In the genomic region with DNA sequence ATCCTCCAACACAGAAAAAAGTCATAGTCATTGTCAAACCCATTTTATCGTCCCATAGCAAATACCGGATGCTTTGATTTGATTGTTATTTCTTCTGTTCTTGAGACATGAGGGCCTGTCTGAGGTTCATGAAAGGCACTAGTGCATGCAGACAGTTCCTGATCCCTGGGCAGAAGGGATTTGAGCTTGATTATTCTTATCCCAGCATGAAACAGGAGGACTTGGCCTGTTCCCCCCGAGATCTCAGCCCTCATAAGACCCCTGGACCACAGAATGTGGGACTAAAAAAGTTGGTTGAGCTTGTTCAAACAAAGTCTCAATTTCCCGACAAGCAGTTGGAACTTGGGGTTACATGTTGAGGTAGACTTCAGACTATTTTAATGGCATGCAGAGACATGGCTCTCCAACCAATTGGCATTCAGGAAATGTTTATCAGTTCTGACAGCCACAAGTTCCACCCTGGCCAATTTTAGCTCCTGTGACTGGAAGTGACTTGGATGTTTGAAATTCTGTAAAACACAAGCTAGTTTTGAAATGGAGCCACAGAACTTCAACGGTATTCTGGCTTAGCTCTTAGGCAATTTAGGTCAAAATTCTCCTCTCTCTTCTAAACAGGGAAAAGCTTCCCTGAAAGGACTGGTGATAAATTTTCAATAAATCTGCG, we compare ENCODE assay signal across 11 cellular contexts.
A peak's percentile ranks its signal among the peaks of the same experiment; 100 is the strongest.
DNase-seq lines count a peak whose midpoint lies in the region; ATAC-seq and TF ChIP-seq lines count a peak whose summit lies in the region.
"Had no signal": no experiment of that assay in that cellular context is flagged by ENCODE, and none has a peak within 500 bp of the region (broad histone marks: within the 10 kb centered on the region; RNA-seq: fewer than 3 reads in every experiment).

No MANE protein-coding gene starts in this region.

- peaks cover 2% of the 10 kb centered on the region for H3K27me3 Mint-ChIP-seq in GM23338 (ENCODE audit: insufficient read depth, low read depth, poor library complexity)

- H3K4me3 ChIP-seq in GM23338 = no peak overlapping the region
- no peak overlapping the region for H3K4me3 ChIP-seq in cardiac fibroblast (replicated peaks in 1 of 2; ENCODE audit: low read depth in 2 of 2, low read length in 2 of 2)
- H3K4me3 ChIP-seq in right lobe of liver = no peak overlapping the region
- no peak overlapping the region for H3K4me3 ChIP-seq in skin epidermis

- H3F3A ChIP-seq in GM23338 (replicated peaks; ENCODE audit: low read depth) = no peaks in the 10 kb centered on the region

- H3K36me3 ChIP-seq in GM23338 (ENCODE audit: insufficient read depth) (no peaks in the 10 kb centered on the region), right lobe of liver (no peaks in the 10 kb centered on the region)

- H3K27ac Mint-ChIP-seq in GM23338 = no peak overlapping the region
- H3K27ac Mint-ChIP-seq: T-cell had no signal

- no peak overlapping the region for H3K4me3 Mint-ChIP-seq in GM23338
- H3K4me3 Mint-ChIP-seq: T-cell had no signal

- no peak for TF ChIP-seq CTCF in GM23338 (conservative IDR thresholded peaks at IDR 0.05; ENCODE audit: low read depth in 2 of 2)
- TF ChIP-seq CTCF in cardiac fibroblast (IDR thresholded peaks at IDR 0.05; ENCODE audit: low read depth, low read length) = no peak
- TF ChIP-seq CTCF in right lobe of liver (IDR thresholded peaks at IDR 0.05) = no peak

- H4K20me1 ChIP-seq in GM23338 (replicated peaks; ENCODE audit: insufficient read depth) = no peaks in the 10 kb centered on the region

- no peaks in the 10 kb centered on the region for H3K4me1 ChIP-seq in GM23338 (ENCODE audit: insufficient read depth)
- H3K4me1 ChIP-seq in right lobe of liver = peaks cover 0 to 11% (median 6%) of the 10 kb centered on the region in 4 donors

- no peaks in the 10 kb centered on the region for H3K9me2 ChIP-seq in GM23338 (ENCODE audit: insufficient read depth)

- H3K4me2 ChIP-seq in GM23338 = no peak overlapping the region

- ATAC-seq in GM23338 (no peak), right lobe of liver (peak; percentile 75 to 94 (median 88)), GM18873 (IDR thresholded peaks at IDR 0.05; ENCODE audit: low FRiP score, unreplicated experiment) (no peak)
- ATAC-seq: T-cell had no signal

- no peak for DNase-seq in GM23338 (ENCODE audit: low spot score)
- DNase-seq in cardiac fibroblast (ENCODE audit: low read depth in 2 of 2) = peak; percentile 55 to 92
- peak in 1 of 3 donors; percentile 46 for DNase-seq in right lobe of liver
- DNase-seq in NK-92 (lab: John Stamatoyannopoulos, UW; ENCODE audit: unreplicated experiment) = no peak
- no peak for DNase-seq in cerebellar nuclear complex (lab: John Stamatoyannopoulos, UW)
- no peak for DNase-seq in occipital lobe (lab: John Stamatoyannopoulos, UW)
- DNase-seq: DND-41, NCI-H226, T-cell had no signal

- peak; percentile 44 for TF ChIP-seq POLR2A in right lobe of liver (IDR thresholded peaks at IDR 0.05)

- H3K36me3 Mint-ChIP-seq in GM23338 (ENCODE audit: low read depth) = no peaks in the 10 kb centered on the region
- H3K36me3 Mint-ChIP-seq: T-cell had no signal

- no peaks in the 10 kb centered on the region for H3K27me3 ChIP-seq in GM23338 (ENCODE audit: insufficient read depth)
- no peaks in the 10 kb centered on the region for H3K27me3 ChIP-seq in right lobe of liver

- H3K9me3 Mint-ChIP-seq in GM23338 = no peaks in the 10 kb centered on the region
- H3K9me3 Mint-ChIP-seq: T-cell had no signal

- H3K79me2 ChIP-seq in GM23338 (replicated peaks; ENCODE audit: insufficient read depth) = no peaks in the 10 kb centered on the region

- 0 out of 2 replicates have a peak overlapping the region, but pooled peaks have one; percentile 11 for H2AFZ ChIP-seq in GM23338

- no peaks in the 10 kb centered on the region for H3K9me3 ChIP-seq in right lobe of liver

- intact Hi-C loops in right lobe of liver (cut with DNase I) = no loop called here

- H3K4me1 Mint-ChIP-seq in GM23338 = peaks cover 4% of the 10 kb centered on the region; the same call in 2 of the 3 replicates
- H3K4me1 Mint-ChIP-seq: T-cell had no signal

- H3K27ac ChIP-seq in GM23338 (ENCODE audit: low read depth) (no peak overlapping the region), right lobe of liver (peak overlapping the region in 2 of 3 donors; percentile 33 to 63), skin epidermis (peak overlapping the region in 16 of 21 experiments; percentile 24 to 76 (median 50))

- WGBS in right lobe of liver (ENCODE audit: insufficient coverage, low coverage, low lambda C conversion rate, missing lambda C conversion rate) = 33% methylated on average over 6 of the region's 6 CpGs

TF ChIP-seq in GM23338, 12 proteins besides CTCF, POLR2A, EP300 and RAD21 (continues in another document):
- TF ChIP-seq JUNB (IDR thresholded peaks at IDR 0.05; ENCODE audit: unreplicated experiment) (no peak), CREB1 (CRISPR knock-in tag; IDR thresholded peaks at IDR 0.05; ENCODE audit: low read depth) (no peak), ZNF331 (CRISPR knock-in tag; IDR thresholded peaks at IDR 0.05; ENCODE audit: low read depth) (no peak), STAT1 (IDR thresholded peaks at IDR 0.05; ENCODE audit: unreplicated experiment) (no peak), EZH2phosphoT487 (IDR thresholded peaks at IDR 0.05; ENCODE audit: unreplicated experiment) (no peak)
- TF ChIP-seq, protein P1, sequence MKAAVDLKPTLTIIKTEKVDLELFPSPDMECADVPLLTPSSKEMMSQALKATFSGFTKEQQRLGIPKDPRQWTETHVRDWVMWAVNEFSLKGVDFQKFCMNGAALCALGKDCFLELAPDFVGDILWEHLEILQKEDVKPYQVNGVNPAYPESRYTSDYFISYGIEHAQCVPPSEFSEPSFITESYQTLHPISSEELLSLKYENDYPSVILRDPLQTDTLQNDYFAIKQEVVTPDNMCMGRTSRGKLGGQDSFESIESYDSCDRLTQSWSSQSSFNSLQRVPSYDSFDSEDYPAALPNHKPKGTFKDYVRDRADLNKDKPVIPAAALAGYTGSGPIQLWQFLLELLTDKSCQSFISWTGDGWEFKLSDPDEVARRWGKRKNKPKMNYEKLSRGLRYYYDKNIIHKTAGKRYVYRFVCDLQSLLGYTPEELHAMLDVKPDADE (IDR thresholded peaks at IDR 0.05) = no peak
- TF ChIP-seq, protein P2, sequence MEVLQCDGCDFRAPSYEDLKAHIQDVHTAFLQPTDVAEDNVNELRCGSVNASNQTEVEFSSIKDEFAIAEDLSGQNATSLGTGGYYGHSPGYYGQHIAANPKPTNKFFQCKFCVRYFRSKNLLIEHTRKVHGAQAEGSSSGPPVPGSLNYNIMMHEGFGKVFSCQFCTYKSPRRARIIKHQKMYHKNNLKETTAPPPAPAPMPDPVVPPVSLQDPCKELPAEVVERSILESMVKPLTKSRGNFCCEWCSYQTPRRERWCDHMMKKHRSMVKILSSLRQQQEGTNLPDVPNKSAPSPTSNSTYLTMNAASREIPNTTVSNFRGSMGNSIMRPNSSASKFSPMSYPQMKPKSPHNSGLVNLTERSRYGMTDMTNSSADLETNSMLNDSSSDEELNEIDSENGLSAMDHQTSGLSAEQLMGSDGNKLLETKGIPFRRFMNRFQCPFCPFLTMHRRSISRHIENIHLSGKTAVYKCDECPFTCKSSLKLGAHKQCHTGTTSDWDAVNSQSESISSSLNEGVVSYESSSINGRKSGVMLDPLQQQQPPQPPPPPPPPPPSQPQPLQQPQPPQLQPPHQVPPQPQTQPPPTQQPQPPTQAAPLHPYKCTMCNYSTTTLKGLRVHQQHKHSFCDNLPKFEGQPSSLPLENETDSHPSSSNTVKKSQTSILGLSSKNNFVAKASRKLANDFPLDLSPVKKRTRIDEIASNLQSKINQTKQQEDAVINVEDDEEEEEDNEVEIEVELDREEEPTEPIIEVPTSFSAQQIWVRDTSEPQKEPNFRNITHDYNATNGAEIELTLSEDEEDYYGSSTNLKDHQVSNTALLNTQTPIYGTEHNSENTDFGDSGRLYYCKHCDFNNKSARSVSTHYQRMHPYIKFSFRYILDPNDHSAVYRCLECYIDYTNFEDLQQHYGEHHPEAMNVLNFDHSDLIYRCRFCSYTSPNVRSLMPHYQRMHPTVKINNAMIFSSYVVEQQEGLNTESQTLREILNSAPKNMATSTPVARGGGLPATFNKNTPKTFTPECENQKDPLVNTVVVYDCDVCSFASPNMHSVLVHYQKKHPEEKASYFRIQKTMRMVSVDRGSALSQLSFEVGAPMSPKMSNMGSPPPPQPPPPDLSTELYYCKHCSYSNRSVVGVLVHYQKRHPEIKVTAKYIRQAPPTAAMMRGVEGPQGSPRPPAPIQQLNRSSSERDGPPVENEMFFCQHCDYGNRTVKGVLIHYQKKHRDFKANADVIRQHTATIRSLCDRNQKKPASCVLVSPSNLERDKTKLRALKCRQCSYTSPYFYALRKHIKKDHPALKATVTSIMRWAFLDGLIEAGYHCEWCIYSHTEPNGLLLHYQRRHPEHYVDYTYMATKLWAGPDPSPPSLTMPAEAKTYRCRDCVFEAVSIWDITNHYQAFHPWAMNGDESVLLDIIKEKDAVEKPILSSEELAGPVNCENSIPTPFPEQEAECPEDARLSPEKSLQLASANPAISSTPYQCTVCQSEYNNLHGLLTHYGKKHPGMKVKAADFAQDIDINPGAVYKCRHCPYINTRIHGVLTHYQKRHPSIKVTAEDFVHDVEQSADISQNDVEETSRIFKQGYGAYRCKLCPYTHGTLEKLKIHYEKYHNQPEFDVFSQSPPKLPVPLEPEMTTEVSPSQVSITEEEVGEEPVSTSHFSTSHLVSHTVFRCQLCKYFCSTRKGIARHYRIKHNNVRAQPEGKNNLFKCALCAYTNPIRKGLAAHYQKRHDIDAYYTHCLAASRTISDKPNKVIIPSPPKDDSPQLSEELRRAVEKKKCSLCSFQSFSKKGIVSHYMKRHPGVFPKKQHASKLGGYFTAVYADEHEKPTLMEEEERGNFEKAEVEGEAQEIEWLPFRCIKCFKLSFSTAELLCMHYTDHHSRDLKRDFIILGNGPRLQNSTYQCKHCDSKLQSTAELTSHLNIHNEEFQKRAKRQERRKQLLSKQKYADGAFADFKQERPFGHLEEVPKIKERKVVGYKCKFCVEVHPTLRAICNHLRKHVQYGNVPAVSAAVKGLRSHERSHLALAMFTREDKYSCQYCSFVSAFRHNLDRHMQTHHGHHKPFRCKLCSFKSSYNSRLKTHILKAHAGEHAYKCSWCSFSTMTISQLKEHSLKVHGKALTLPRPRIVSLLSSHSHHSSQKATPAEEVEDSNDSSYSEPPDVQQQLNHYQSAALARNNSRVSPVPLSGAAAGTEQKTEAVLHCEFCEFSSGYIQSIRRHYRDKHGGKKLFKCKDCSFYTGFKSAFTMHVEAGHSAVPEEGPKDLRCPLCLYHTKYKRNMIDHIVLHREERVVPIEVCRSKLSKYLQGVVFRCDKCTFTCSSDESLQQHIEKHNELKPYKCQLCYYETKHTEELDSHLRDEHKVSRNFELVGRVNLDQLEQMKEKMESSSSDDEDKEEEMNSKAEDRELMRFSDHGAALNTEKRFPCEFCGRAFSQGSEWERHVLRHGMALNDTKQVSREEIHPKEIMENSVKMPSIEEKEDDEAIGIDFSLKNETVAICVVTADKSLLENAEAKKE (CRISPR knock-in tag; IDR thresholded peaks at IDR 0.05) = no peak

Comparison
In these comparisons a context has a peak if more than half of its experiments do, and no peak if none do; other contexts are left out.
1. ATAC-seq: peak in right lobe of liver (4 of 4); none in GM23338 (single experiment) and GM18873 (single experiment).
2. DNase-seq: peak in cardiac fibroblast (2 of 2); none in GM23338 (single experiment), NK-92 (single experiment), cerebellar nuclear complex (0 of 2) and occipital lobe (single experiment).